26 cellular contexts compared by ENCODE assay signal in the genomic region with DNA sequence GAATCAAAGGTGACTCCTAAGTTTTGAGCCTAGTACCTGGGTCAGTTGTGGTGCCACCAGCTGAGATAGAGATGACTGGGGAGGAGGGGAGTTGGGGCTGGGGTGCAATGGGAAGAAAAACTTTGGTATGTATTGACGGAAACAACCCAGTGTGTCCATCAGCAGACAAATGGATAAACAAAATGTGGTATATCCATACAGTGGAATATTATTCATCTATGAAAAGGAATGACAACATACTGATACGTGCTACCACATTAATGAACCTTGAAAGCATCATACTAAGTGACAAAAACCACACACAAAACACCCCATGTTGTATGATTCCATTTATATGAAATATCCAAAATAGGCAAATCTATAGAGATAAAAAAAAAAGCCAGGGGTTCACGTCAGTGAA.
"Had no signal": no experiment of that assay in that cellular context is flagged by ENCODE, and none has a peak within 500 bp of the region (broad histone marks: within the 10 kb centered on the region; RNA-seq: fewer than 3 reads in every experiment).

No MANE protein-coding gene starts in this region.

- H3K36me3 ChIP-seq: stomach, suprapubic skin, thoracic aorta, thyroid gland, tibial artery, transverse colon, upper lobe of left lung, upper lobe of right lung, uterus, vagina had no signal

- H3K27ac ChIP-seq: stomach, suprapubic skin, testis, thoracic aorta, thyroid gland, tibial artery, transverse colon, upper lobe of left lung, upper lobe of right lung, uterus, vagina had no signal

- H3K9me3 ChIP-seq: suprapubic skin, testis, thoracic aorta, thyroid gland, transverse colon, upper lobe of left lung, upper lobe of right lung, uterus, vagina had no signal

- ATAC-seq: stimulated activated effector memory CD8-positive, alpha-beta T cell treated with anti-CD3 and anti-CD28 coated beads, Interleukin-12 subunit alpha, Interleukin-12 subunit beta, amount 100 ng/mL, for 72 hours; stimulated activated memory B cell treated with anti-CD40 and anti-IgM and Interleukin-4, amounts not matched to agents 10 μg/mL and 1 μg/mL and 100 μg/mL, for 72 hours; stimulated activated naive B cell treated with anti-CD40 and anti-IgM and Interleukin-4, amounts not matched to agents 10 μg/mL and 1 μg/mL and 100 μg/mL, for 72 hours; stimulated activated naive CD8-positive, alpha-beta T cell treated with anti-CD3 and anti-CD28 coated beads, Interleukin-15, amount 100 ng/mL, for 72 hours; stimulated activated naive CD8-positive, alpha-beta T cell treated with anti-CD3 and anti-CD28 coated beads, Interleukin-15, Interleukin-2, amounts not matched to agents 100 U/mL and 50 U/mL, for 24 hours; upper lobe of right lung had no signal

- H3K4me3 ChIP-seq: stomach, suprapubic skin, testis, thoracic aorta, thyroid gland, tibial artery, transverse colon, upper lobe of left lung, upper lobe of right lung, uterus, vagina had no signal

- H3K27me3 ChIP-seq: stomach, suprapubic skin, testis, thyroid gland, tibial artery, transverse colon, upper lobe of left lung, upper lobe of right lung, uterus, vagina had no signal

- FAIRE-seq: urothelium cell line had no signal

- DNase-seq: stimulated activated CD4-positive, alpha-beta T cell treated with anti-CD3 and anti-CD28 coated beads, Interleukin-2, amount 100 ng/mL, for 48 hours; stimulated activated CD4-positive, alpha-beta T cell treated with anti-CD3 and anti-CD28 coated beads, Interleukin-4, amount 100 ng/mL, for 1 hour; stimulated activated CD4-positive, alpha-beta T cell treated with anti-CD3 and anti-CD28 coated beads, Interleukin-4, amount 100 ng/mL, for 24 hours; stimulated activated CD4-positive, alpha-beta T cell treated with anti-CD3 and anti-CD28 coated beads, Interleukin-4, amount 100 ng/mL, for 4 hours; stimulated activated CD8-positive, alpha-beta memory T cell treated with anti-CD3 and anti-CD28 coated beads, Interleukin-4, amount 100 ng/mL, for 48 hours; stimulated activated naive B cell treated with anti-CD40 and anti-IgM and Interleukin-4, amounts not matched to agents 10 μg/mL and 1 μg/mL and 100 μg/mL, for 72 hours; stimulated activated naive CD4-positive, alpha-beta T cell; stimulated activated naive CD4-positive, alpha-beta T cell treated with Interleukin-2 at 50 U/mL for 16 hours; stimulated activated naive CD8-positive, alpha-beta T cell treated with anti-CD3 and anti-CD28 coated beads, Interleukin-15, amount 100 ng/mL, for 72 hours; stimulated activated naive CD8-positive, alpha-beta T cell treated with anti-CD3 and anti-CD28 coated beads, Interleukin-15, Interleukin-2, amounts not matched to agents 100 U/mL and 50 U/mL, for 24 hours; stomach; substantia nigra; testis; thyroid gland; tibial artery; transverse colon; trophoblast cell; upper lobe of left lung; upper lobe of right lung; uterus had no signal

- H3K4me1 ChIP-seq: stomach, suprapubic skin, testis, thyroid gland, tibial artery, transverse colon, upper lobe of left lung, upper lobe of right lung, uterus, vagina had no signal
